8 cellular contexts compared by ENCODE assay signal in the genomic region with DNA sequence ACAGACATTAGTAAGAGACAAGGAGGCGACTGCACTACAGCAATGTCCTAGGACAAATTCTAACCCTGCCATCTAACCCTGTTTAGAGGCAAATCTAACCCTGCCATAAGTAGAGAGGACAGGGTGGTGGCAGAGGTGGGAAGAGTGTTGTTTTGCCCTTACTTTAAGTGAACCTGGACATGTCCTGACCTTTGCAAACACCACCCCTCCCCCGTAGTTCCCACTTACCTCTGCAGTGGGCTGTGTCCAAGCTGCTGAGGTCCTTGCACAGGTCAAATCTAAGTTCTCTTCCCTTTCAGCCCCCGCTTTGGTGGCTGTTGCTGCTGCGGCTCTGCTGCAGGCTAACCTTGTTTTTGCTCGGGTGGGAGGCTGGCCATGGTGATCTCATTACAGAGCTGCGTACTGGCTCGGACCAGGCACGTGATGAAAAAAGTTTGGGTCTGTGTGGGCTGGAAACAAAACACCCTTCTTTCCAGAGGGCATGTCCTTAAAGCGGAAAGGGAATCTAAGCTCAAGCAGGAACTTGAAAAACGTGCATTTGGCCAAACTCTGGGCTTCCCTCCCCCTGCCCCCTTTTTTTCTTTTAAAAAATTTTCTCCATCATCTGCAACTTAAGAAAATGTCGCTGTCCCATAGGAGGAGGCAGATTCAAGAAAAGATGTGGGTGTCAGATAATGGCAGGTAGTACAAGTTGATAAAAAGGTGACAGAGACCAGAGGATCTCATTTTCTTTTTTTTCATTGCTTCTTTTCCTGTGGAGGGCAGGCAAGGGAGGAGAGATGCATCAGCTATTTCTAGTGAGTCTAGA. TPM values are rescaled to one million over a fixed set of nuclear protein-coding genes. Genes with fewer than 3 reads are reported as not detected.
DNase-seq lines count a peak whose midpoint lies in the region; ATAC-seq and TF ChIP-seq lines count a peak whose summit lies in the region.

A gene with protein sequence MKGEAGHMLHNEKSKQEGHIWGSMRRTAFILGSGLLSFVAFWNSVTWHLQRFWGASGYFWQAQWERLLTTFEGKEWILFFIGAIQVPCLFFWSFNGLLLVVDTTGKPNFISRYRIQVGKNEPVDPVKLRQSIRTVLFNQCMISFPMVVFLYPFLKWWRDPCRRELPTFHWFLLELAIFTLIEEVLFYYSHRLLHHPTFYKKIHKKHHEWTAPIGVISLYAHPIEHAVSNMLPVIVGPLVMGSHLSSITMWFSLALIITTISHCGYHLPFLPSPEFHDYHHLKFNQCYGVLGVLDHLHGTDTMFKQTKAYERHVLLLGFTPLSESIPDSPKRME (minus strand): TSS at position 349 of the 808 bp plus-strand sequence. CDS start 12,425 bp downstream, outside the sequence.

- ATAC-seq in HG02678 (IDR thresholded peaks at IDR 0.05; ENCODE audit: unreplicated experiment) = no peak

- TF ChIP-seq CTCF in esophagus muscularis mucosa (IDR thresholded peaks at IDR 0.05) (peak in 1 of 3 experiments; percentile 4), type B pancreatic cell (conservative IDR thresholded peaks at IDR 0.05) (no peak)

- H3K9ac ChIP-seq in BLaER1 (peak within 1 kb of the TSS; percentile 15; the same call in 1 of the 2 replicates), NT2/D1 (ENCODE audit: insufficient read length, low read depth) (peak within 1 kb of the TSS; percentile 68)

- H3K4me3 ChIP-seq in BLaER1 (no peak within 1 kb of the TSS), NT2/D1 (ENCODE audit: insufficient read length, low read depth) (peak within 1 kb of the TSS; percentile 43), esophagus muscularis mucosa (peak within 1 kb of the TSS; percentile 50 to 69 (median 60))

- H3K9me3 Mint-ChIP-seq in type B pancreatic cell = no peaks in the 10 kb centered on the region

- H3K4me1 Mint-ChIP-seq in type B pancreatic cell (ENCODE audit: unreplicated experiment) = peaks cover 26% of the 10 kb centered on the region

- H3K36me3 ChIP-seq in BLaER1 = no peaks in the 10 kb centered on the region
- H3K36me3 ChIP-seq in NT2/D1 (ENCODE audit: insufficient read depth, insufficient read length, low read length) = no peaks in the 10 kb centered on the region
- no peaks in the 10 kb centered on the region for H3K36me3 ChIP-seq in esophagus muscularis mucosa

- H4K20me1 ChIP-seq in BLaER1 = no peaks in the 10 kb centered on the region

- WGBS in esophagus muscularis mucosa = 3% methylated on average over 11 of the region's 11 CpGs

- DNase-seq in NT2/D1 (ENCODE audit: low read depth, low spot score) (peak; percentile 54), esophagus muscularis mucosa (ENCODE audit: extremely low spot score) (peak; percentile 95), midbrain (lab: John Stamatoyannopoulos, UW) (peak; percentile 83), type B pancreatic cell (ENCODE audit: extremely low spot score, unreplicated experiment) (peak; percentile 72), SHP77 (lab: John Stamatoyannopoulos, UW) (no peak)
- DNase-seq in stimulated activated CD4-positive, alpha-beta T cell treated with anti-CD3 and anti-CD28 coated beads, Interleukin-4, amount 100 ng/mL, for 24 hours = no peak

- H3K9me3 ChIP-seq in BLaER1 = no peaks in the 10 kb centered on the region
- no peaks in the 10 kb centered on the region for H3K9me3 ChIP-seq in NT2/D1 (ENCODE audit: insufficient read depth, low read length)
- H3K9me3 ChIP-seq in esophagus muscularis mucosa = no peaks in the 10 kb centered on the region

- H3K27me3 ChIP-seq in BLaER1 (no peaks in the 10 kb centered on the region), NT2/D1 (ENCODE audit: insufficient read depth, insufficient read length) (no peaks in the 10 kb centered on the region), esophagus muscularis mucosa (no peaks in the 10 kb centered on the region)

- no peak for TF ChIP-seq EP300 in esophagus muscularis mucosa (IDR thresholded peaks at IDR 0.05)

- H3K27me3 Mint-ChIP-seq in type B pancreatic cell = no peaks in the 10 kb centered on the region

- TF ChIP-seq POLR2A in esophagus muscularis mucosa (IDR thresholded peaks at IDR 0.05; ENCODE audit: low read depth) = no peak

- H3K4me1 ChIP-seq in BLaER1 (peaks cover 33% of the 10 kb centered on the region), NT2/D1 (ENCODE audit: insufficient read depth, insufficient read length) (no peaks in the 10 kb centered on the region), esophagus muscularis mucosa (peaks cover 20 to 56% (median 46%) of the 10 kb centered on the region in 4 donors)

- peak within 1 kb of the TSS; percentile 95 for H3K27ac Mint-ChIP-seq in type B pancreatic cell

- H3K4me2 ChIP-seq in BLaER1 = peak within 1 kb of the TSS; percentile 59

- intact Hi-C loops in esophagus muscularis mucosa (cut with DNase I) = no loop called here

- H3K27ac ChIP-seq in BLaER1 (no peak within 1 kb of the TSS), esophagus muscularis mucosa (replicated peaks in 1 of 4) (peak within 1 kb of the TSS; percentile 69 to 86 (median 80))

- H3K36me3 Mint-ChIP-seq in type B pancreatic cell = no peaks in the 10 kb centered on the region

- peak within 1 kb of the TSS; percentile 94 for H3K4me3 Mint-ChIP-seq in type B pancreatic cell

RNA-seq across cellular contexts. Expression of the gene that starts here (rescaled TPM):
- total RNA-seq in esophagus muscularis mucosa (10 to 100 TPM; 27.6 to 32.1 (median 29.5) TPM), type B pancreatic cell (ENCODE audit: low replicate concordance) (9.3 and 24.9 TPM in 2 replicates)

Comparison
In these comparisons a context has a peak if more than half of its experiments do, and no peak if none do; other contexts are left out.
1. DNase-seq: peak in NT2/D1 (single experiment), esophagus muscularis mucosa (single experiment), midbrain (single experiment) and type B pancreatic cell (single experiment); none in SHP77 (0 of 2) and stimulated activated CD4-positive, alpha-beta T cell treated with anti-CD3 and anti-CD28 coated beads, Interleukin-4, amount 100 ng/mL, for 24 hours (single experiment).